ENCODE assay signal across 8 cellular contexts in genomic region chr16:30956601-30957455, GRCh38. TPM values are rescaled to one million over a fixed set of nuclear protein-coding genes. Genes with fewer than 3 reads are reported as not detected.
DNase-seq lines count a peak whose midpoint lies in the region; ATAC-seq, FAIRE-seq and TF ChIP-seq lines count a peak whose summit lies in the region.

No MANE protein-coding gene starts in this region.

- intact Hi-C loops in kidney (cut with DNase I) = no loop called here

- DNase-seq in NCI-H2227 (lab: John Stamatoyannopoulos, UW; ENCODE audit: unreplicated experiment) (peak; percentile 91), kidney (peak; percentile 96), superior temporal gyrus (ENCODE audit: extremely low spot score) (no peak)
- peak; percentile 76 for DNase-seq in activated CD4-positive, CD25-positive, alpha-beta regulatory T cell treated with anti-CD3 and anti-CD28 coated beads, Interleukin-2, amount 50 U/mL, for 16 hours (ENCODE audit: low read depth, low spot score)
- DNase-seq in central memory CD4-positive, alpha-beta T cell = peak; percentile 69
- peak; percentile 89 to 90 for DNase-seq in stimulated activated CD4-positive, alpha-beta T cell treated with anti-CD3 and anti-CD28 coated beads, Interleukin-15, amount 100 ng/mL, for 48 hours (ENCODE audit: low read depth in 2 of 2)

- H3K27ac ChIP-seq in kidney (ENCODE audit: low read depth in 2 of 2, low read length in 2 of 2) = peak overlapping the region; percentile 98 to 99

- H3K9me3 ChIP-seq in kidney (ENCODE audit: control insufficient read depth in 1 of 2, low read length in 2 of 2) = no peaks in the 10 kb centered on the region

- TF ChIP-seq CTCF in GM12875 (IDR thresholded peaks at IDR 0.05; ENCODE audit: borderline replicate concordance, insufficient read depth, low read depth, low read length) (peak; percentile 12; the same call in 1 of the 2 replicates), kidney (IDR thresholded peaks at IDR 0.05; ENCODE audit: borderline replicate concordance, extremely low read depth, insufficient read depth) (no peak)

- peak; percentile 48 for ATAC-seq in HG02852 (IDR thresholded peaks at IDR 0.05; ENCODE audit: unreplicated experiment)

- FAIRE-seq in kidney (lab: Jason Lieb, UNC) = no peak

- H3K36me3 ChIP-seq in kidney (ENCODE audit: control insufficient read depth in 1 of 2, insufficient read depth in 2 of 2, low read length in 2 of 2) = peaks cover 18 to 28% of the 10 kb centered on the region in 2 donors

- H3K4me3 ChIP-seq in GM12875 (ENCODE audit: low read depth, low read length) (peak overlapping the region; percentile 77), kidney (ENCODE audit: low read length in 2 of 2) (peak overlapping the region; percentile 66 to 89)

- H3K9ac ChIP-seq in kidney (ENCODE audit: low read length in 2 of 2) = peak overlapping the region; percentile 83 to 98

- H3K4me1 ChIP-seq in kidney (ENCODE audit: control insufficient read depth in 1 of 2, insufficient read depth in 1 of 2, low read depth in 1 of 2, low read length in 2 of 2) = peaks cover 13 to 23% of the 10 kb centered on the region in 2 donors

RNA-seq across cellular contexts. Expression of gene SETD1A, which starts 0.7 kb away (rescaled TPM):
- 18.8 TPM for total RNA-seq in kidney
- 4.8 TPM for polyA plus RNA-seq in kidney (ENCODE audit: insufficient read depth, low read depth, low replicate concordance)

RNA-seq across cellular contexts. Expression of gene ORAI3, which starts 8.0 kb away (rescaled TPM):
- total RNA-seq in kidney = 23.1 TPM
- 32.3 TPM for polyA plus RNA-seq in kidney (ENCODE audit: insufficient read depth, low read depth, low replicate concordance)

RNA-seq across cellular contexts. Expression of gene HSD3B7, which starts 28.2 kb away (rescaled TPM):
- 40.5 TPM for total RNA-seq in kidney
- polyA plus RNA-seq in kidney (ENCODE audit: insufficient read depth, low read depth, low replicate concordance) = 24.4 TPM

RNA-seq across cellular contexts. Expression of gene FBXL19, which starts 33.5 kb away (rescaled TPM):
- 18.9 TPM for total RNA-seq in kidney
- polyA plus RNA-seq in kidney (ENCODE audit: insufficient read depth, low read depth, low replicate concordance) = 7.4 TPM

RNA-seq across cellular contexts. Expression of gene STX1B, which starts 53.6 kb away (rescaled TPM):
- 1.7 TPM for total RNA-seq in kidney
- polyA plus RNA-seq in kidney (ENCODE audit: insufficient read depth, low read depth, low replicate concordance) = 0.22 TPM
